Comparison of ENCODE assay signal across 26 cellular contexts in genomic region chr9:90508940-90509339, GRCh38.
DNase-seq lines count a peak whose midpoint lies in the region; ATAC-seq, FAIRE-seq and TF ChIP-seq lines count a peak whose summit lies in the region.
"Had no signal": no experiment of that assay in that cellular context is flagged by ENCODE, and none has a peak within 500 bp of the region (broad histone marks: within the 10 kb centered on the region; RNA-seq: fewer than 3 reads in every experiment).

No MANE protein-coding gene starts in this region.

- no peaks in the 10 kb centered on the region for H3K9me3 Mint-ChIP-seq in astrocyte (ENCODE audit: unreplicated experiment)

- no peak for FAIRE-seq in astrocyte (lab: Jason Lieb, UNC)
- FAIRE-seq: D721Med, GM12891, HepG2 had no signal

- H3K27ac Mint-ChIP-seq in astrocyte (ENCODE audit: unreplicated experiment) = no peak overlapping the region

- no peaks in the 10 kb centered on the region for H3K27me3 ChIP-seq in astrocyte (ENCODE audit: insufficient read depth, low read length)
- H3K27me3 ChIP-seq: BLaER1 had no signal

- DNase-seq in AG10803 (ENCODE audit: low read depth) (peak; percentile 36), LHCN-M2 (ENCODE audit: low read depth) (peak; percentile 3), astrocyte (ENCODE audit: low read depth) (peak; percentile 20), myocyte (ENCODE audit: low read depth) (peak; percentile 2), NCI-H2107 (lab: John Stamatoyannopoulos, UW) (no peak), GM03348 (ENCODE audit: low spot score) (no peak), left ventricle myocardium superior (no peak)
- DNase-seq: 8988T; ACHN; CD4-positive, CD25-positive, alpha-beta regulatory T cell; GDM1; H7; Kasumi-1; NCI-H1048; NCI-H1417; NCI-H1694; NCI-H2029 treated with DMSO at 0.1 percent for 48 hours; NCI-H2227 treated with DMSO at 0.1 percent for 48 hours; NCI-H526 treated with DMSO at 0.1 percent for 48 hours; SHP77 had no signal

- no peak overlapping the region for H3K4me3 ChIP-seq in AG10803 (ENCODE audit: low read length)
- no peak overlapping the region for H3K4me3 ChIP-seq in astrocyte (ENCODE audit: insufficient read depth, low read depth, low read length)
- H3K4me3 ChIP-seq: BLaER1 had no signal

- peaks cover 4% of the 10 kb centered on the region for H3K4me1 Mint-ChIP-seq in astrocyte (ENCODE audit: low read depth, unreplicated experiment)

- no peak overlapping the region for H3K9ac ChIP-seq in astrocyte (ENCODE audit: low read length)
- H3K9ac ChIP-seq: BLaER1 had no signal

- H3K36me3 ChIP-seq in astrocyte (ENCODE audit: insufficient read depth, low read length) = no peaks in the 10 kb centered on the region
- H3K36me3 ChIP-seq: BLaER1 had no signal

- H3K27me3 Mint-ChIP-seq in astrocyte (ENCODE audit: low read depth, unreplicated experiment) = no peaks in the 10 kb centered on the region

- ATAC-seq in GM18498 (IDR thresholded peaks at IDR 0.05; ENCODE audit: unreplicated experiment) = no peak
- no peak for ATAC-seq in left ventricle myocardium superior
- ATAC-seq: HepG2 had no signal

- no peak overlapping the region for H3K4me2 ChIP-seq in astrocyte (ENCODE audit: low read length)
- H3K4me2 ChIP-seq: BLaER1 had no signal

- H3K79me2 ChIP-seq in astrocyte (ENCODE audit: insufficient read depth, low read length) = no peaks in the 10 kb centered on the region

- intact Hi-C loops in left ventricle myocardium superior (cut with micrococcal nuclease) = no loop called here

- no peak overlapping the region for H3K27ac ChIP-seq in astrocyte (ENCODE audit: low read depth, low read length)
- H3K27ac ChIP-seq: BLaER1, RWPE1 had no signal

- H3K4me3 Mint-ChIP-seq in astrocyte (ENCODE audit: unreplicated experiment) = no peak overlapping the region
- H3K4me3 Mint-ChIP-seq: CD4-positive, CD25-positive, alpha-beta regulatory T cell had no signal

- TF ChIP-seq CTCF in AG10803 (conservative IDR thresholded peaks at IDR 0.05; ENCODE audit: low read length) (no peak), astrocyte (IDR thresholded peaks at IDR 0.05; ENCODE audit: insufficient read depth, low read depth, low read length) (no peak)

- H4K20me1 ChIP-seq in astrocyte (ENCODE audit: insufficient read depth, low read length) = no peaks in the 10 kb centered on the region
- H4K20me1 ChIP-seq: BLaER1 had no signal

- no peaks in the 10 kb centered on the region for H3K9me3 ChIP-seq in astrocyte (ENCODE audit: insufficient read depth, low read depth, low read length)
- H3K9me3 ChIP-seq: BLaER1 had no signal

- no peaks in the 10 kb centered on the region for H3K4me1 ChIP-seq in astrocyte (ENCODE audit: insufficient read depth, low read length)
- H3K4me1 ChIP-seq: BLaER1 had no signal

- no peaks in the 10 kb centered on the region for H3K36me3 Mint-ChIP-seq in astrocyte (ENCODE audit: low read depth, unreplicated experiment)
- H3K36me3 Mint-ChIP-seq: CD4-positive, CD25-positive, alpha-beta regulatory T cell had no signal

- no peak overlapping the region for H2AFZ ChIP-seq in astrocyte (ENCODE audit: low read depth, low read length)

Comparison
In these comparisons a context has a peak if more than half of its experiments do, and no peak if none do; other contexts are left out.
1. DNase-seq: peak in AG10803 (single experiment), LHCN-M2 (single experiment), astrocyte (single experiment) and myocyte (single experiment); none in NCI-H2107 (single experiment), GM03348 (single experiment) and left ventricle myocardium superior (single experiment).